In the genomic region with DNA sequence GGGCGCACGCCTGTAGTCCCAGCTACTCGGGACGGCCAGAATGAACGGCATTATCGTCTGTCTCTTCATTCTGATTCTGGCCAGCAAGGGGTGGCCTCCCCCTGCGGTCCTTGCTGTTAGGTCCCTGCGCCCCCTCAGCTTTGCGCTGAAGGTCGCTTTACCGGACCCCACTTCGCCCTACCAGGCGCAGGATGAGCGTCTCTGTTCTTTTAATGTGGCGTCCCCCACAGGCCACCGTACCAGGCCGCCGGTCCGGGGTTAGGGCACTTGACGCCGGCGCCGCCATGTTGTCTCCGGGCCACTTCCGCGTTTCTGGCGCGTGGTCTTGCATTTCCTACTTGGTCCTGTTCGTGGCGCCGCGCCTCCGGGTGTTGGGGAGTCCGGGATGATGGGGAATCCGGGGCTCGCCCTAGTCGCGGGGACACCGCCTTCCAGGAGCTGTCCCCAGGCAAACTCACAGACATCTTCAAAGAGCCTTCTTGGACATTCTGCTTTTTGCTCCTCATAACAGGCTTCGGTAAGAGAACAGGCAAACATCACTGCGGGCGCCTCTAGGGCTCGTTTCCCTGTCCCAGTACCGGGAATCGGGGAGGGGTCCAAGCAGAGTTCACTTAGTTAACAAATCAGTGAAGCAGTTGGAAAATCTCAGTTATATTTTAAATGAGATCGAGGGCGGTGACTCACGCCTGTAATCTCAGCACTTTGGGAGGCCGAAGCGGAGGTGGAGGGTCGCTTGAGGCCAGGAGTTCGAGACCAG, we compare ENCODE assay signal across 8 cellular contexts. TPM values are rescaled to one million over a fixed set of nuclear protein-coding genes. Genes with fewer than 3 reads are reported as not detected.
DNase-seq lines count a peak whose midpoint lies in the region; ATAC-seq lines count a peak whose summit lies in the region.

No MANE protein-coding gene starts in this region.

- peaks cover 14 to 15% of the 10 kb centered on the region in 2 donors for H3K4me1 Mint-ChIP-seq in effector memory CD8-positive, alpha-beta T cell (ENCODE audit: low read depth in 2 of 2)
- peaks cover 9% of the 10 kb centered on the region for H3K4me1 Mint-ChIP-seq in memory B cell

- ATAC-seq in GM21360 (IDR thresholded peaks at IDR 0.05; ENCODE audit: unreplicated experiment) (peak; percentile 83), memory B cell (ENCODE audit: low read depth) (peak; percentile 91)
- peak; percentile 99 for ATAC-seq in effector memory CD8-positive, alpha-beta T cell (replicated peaks)

- H3K27ac Mint-ChIP-seq in effector memory CD8-positive, alpha-beta T cell, result peak overlapping the region; percentile 94 to 98
- H3K27ac Mint-ChIP-seq in memory B cell, result peak overlapping the region; percentile 93

- H3K27me3 Mint-ChIP-seq in effector memory CD8-positive, alpha-beta T cell, result no peaks in the 10 kb centered on the region
- no peaks in the 10 kb centered on the region for H3K27me3 Mint-ChIP-seq in memory B cell

- peaks cover 22% of the 10 kb centered on the region for H3K36me3 Mint-ChIP-seq in effector memory CD8-positive, alpha-beta T cell (ENCODE audit: insufficient read depth)
- peaks cover 2% of the 10 kb centered on the region for H3K36me3 Mint-ChIP-seq in memory B cell

- peak; percentile 97 for DNase-seq in COR-L47 (lab: John Stamatoyannopoulos, UW)
- peak; percentile 82 for DNase-seq in HT-29 (ENCODE audit: low spot score)
- DNase-seq in NK-92 (lab: John Stamatoyannopoulos, UW; ENCODE audit: unreplicated experiment), result peak; percentile 56
- peak; percentile 87 to 90 for DNase-seq in activated CD8-positive, alpha-beta memory T cell treated with anti-CD3 and anti-CD28 coated beads for 4 hours (ENCODE audit: low read depth in 2 of 2)
- DNase-seq in effector memory CD8-positive, alpha-beta T cell, result peak; percentile 91 to 95 (median 92)
- peak; percentile 90 to 91 for DNase-seq in memory B cell (ENCODE audit: low spot score in 2 of 2)
- DNase-seq in stimulated activated CD8-positive, alpha-beta memory T cell treated with anti-CD3 and anti-CD28 coated beads, Interleukin-12 subunit alpha, Interleukin-12 subunit beta, amount 100 ng/mL, for 1 hour (ENCODE audit: low read depth), result peak; percentile 91

- H3K4me3 Mint-ChIP-seq in effector memory CD8-positive, alpha-beta T cell, result peak overlapping the region; percentile 91 to 96
- peak overlapping the region; percentile 99 for H3K4me3 Mint-ChIP-seq in memory B cell

- no peaks in the 10 kb centered on the region for H3K9me3 Mint-ChIP-seq in effector memory CD8-positive, alpha-beta T cell
- H3K9me3 Mint-ChIP-seq in memory B cell, result no peaks in the 10 kb centered on the region

RNA-seq across cellular contexts. Expression of a gene that starts 8.5 kb away (rescaled TPM):
- 60.3 and 67.9 TPM in 2 replicates for total RNA-seq in HT-29 (2014; rRNA removed; shearing (Covaris generic))

RNA-seq across cellular contexts. Expression of a gene that starts 43.7 kb away (rescaled TPM):
- total RNA-seq in HT-29 (2014; rRNA removed; shearing (Covaris generic)), result 16.9 and 37.2 TPM in 2 replicates

Comparison
In these comparisons a context has a peak if more than half of its experiments do, and no peak if none do; other contexts are left out.
1. Peak in every context shown above with its lines: DNase-seq and ATAC-seq.